ENCODE assay signal across 1 cellular context in genomic region chr11:416051-416756, GRCh38.
TF ChIP-seq lines count a peak whose summit lies in the region.

No MANE protein-coding gene starts in this region.

TF ChIP-seq in GM12878, 131 proteins besides CTCF, POLR2A, EP300 and RAD21:
- TF ChIP-seq RFX5 (IDR thresholded peaks at IDR 0.05; ENCODE audit: low read depth, low read length) (no peak), POLR2AphosphoS5 (IDR thresholded peaks at IDR 0.05; ENCODE audit: low read length) (no peak), TAF1 (IDR thresholded peaks at IDR 0.05; ENCODE audit: borderline replicate concordance, low read depth, low read length) (no peak), BACH1 (IDR thresholded peaks at IDR 0.05; ENCODE audit: borderline replicate concordance) (no peak), CREB1 (IDR thresholded peaks at IDR 0.05; ENCODE audit: low read depth) (no peak), SMARCA5 (IDR thresholded peaks at IDR 0.05) (no peak), SIN3A (IDR thresholded peaks at IDR 0.05; ENCODE audit: low read depth, low read length) (no peak), TCF7 (IDR thresholded peaks at IDR 0.05; ENCODE audit: borderline replicate concordance) (no peak), ZBTB11 (CRISPR knock-in tag; IDR thresholded peaks at IDR 0.05) (no peak), HCFC1 (IDR thresholded peaks at IDR 0.05; ENCODE audit: low read length) (no peak), RUNX3 (IDR thresholded peaks at IDR 0.05; ENCODE audit: low read length) (no peak), MTA2 (IDR thresholded peaks at IDR 0.05; ENCODE audit: low read depth) (no peak), ESRRA (IDR thresholded peaks at IDR 0.05; ENCODE audit: low read length) (no peak), TARDBP (IDR thresholded peaks at IDR 0.05; ENCODE audit: borderline replicate concordance) (no peak), BCL11A (IDR thresholded peaks at IDR 0.05; ENCODE audit: low read depth, low read length) (no peak), BMI1 (IDR thresholded peaks at IDR 0.05; ENCODE audit: borderline replicate concordance) (no peak)
- TF ChIP-seq, protein P1, sequence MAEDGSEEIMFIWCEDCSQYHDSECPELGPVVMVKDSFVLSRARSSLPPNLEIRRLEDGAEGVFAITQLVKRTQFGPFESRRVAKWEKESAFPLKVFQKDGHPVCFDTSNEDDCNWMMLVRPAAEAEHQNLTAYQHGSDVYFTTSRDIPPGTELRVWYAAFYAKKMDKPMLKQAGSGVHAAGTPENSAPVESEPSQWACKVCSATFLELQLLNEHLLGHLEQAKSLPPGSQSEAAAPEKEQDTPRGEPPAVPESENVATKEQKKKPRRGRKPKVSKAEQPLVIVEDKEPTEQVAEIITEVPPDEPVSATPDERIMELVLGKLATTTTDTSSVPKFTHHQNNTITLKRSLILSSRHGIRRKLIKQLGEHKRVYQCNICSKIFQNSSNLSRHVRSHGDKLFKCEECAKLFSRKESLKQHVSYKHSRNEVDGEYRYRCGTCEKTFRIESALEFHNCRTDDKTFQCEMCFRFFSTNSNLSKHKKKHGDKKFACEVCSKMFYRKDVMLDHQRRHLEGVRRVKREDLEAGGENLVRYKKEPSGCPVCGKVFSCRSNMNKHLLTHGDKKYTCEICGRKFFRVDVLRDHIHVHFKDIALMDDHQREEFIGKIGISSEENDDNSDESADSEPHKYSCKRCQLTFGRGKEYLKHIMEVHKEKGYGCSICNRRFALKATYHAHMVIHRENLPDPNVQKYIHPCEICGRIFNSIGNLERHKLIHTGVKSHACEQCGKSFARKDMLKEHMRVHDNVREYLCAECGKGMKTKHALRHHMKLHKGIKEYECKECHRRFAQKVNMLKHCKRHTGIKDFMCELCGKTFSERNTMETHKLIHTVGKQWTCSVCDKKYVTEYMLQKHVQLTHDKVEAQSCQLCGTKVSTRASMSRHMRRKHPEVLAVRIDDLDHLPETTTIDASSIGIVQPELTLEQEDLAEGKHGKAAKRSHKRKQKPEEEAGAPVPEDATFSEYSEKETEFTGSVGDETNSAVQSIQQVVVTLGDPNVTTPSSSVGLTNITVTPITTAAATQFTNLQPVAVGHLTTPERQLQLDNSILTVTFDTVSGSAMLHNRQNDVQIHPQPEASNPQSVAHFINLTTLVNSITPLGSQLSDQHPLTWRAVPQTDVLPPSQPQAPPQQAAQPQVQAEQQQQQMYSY (CRISPR knock-in tag; IDR thresholded peaks at IDR 0.05) = no peak
- TF ChIP-seq, protein P2, sequence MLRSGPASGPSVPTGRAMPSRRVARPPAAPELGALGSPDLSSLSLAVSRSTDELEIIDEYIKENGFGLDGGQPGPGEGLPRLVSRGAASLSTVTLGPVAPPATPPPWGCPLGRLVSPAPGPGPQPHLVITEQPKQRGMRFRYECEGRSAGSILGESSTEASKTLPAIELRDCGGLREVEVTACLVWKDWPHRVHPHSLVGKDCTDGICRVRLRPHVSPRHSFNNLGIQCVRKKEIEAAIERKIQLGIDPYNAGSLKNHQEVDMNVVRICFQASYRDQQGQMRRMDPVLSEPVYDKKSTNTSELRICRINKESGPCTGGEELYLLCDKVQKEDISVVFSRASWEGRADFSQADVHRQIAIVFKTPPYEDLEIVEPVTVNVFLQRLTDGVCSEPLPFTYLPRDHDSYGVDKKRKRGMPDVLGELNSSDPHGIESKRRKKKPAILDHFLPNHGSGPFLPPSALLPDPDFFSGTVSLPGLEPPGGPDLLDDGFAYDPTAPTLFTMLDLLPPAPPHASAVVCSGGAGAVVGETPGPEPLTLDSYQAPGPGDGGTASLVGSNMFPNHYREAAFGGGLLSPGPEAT (IDR thresholded peaks at IDR 0.05; ENCODE audit: low read depth) = no peak
- TF ChIP-seq, protein P3, sequence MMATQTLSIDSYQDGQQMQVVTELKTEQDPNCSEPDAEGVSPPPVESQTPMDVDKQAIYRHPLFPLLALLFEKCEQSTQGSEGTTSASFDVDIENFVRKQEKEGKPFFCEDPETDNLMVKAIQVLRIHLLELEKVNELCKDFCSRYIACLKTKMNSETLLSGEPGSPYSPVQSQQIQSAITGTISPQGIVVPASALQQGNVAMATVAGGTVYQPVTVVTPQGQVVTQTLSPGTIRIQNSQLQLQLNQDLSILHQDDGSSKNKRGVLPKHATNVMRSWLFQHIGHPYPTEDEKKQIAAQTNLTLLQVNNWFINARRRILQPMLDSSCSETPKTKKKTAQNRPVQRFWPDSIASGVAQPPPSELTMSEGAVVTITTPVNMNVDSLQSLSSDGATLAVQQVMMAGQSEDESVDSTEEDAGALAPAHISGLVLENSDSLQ (IDR thresholded peaks at IDR 0.05) = no peak
